ENCODE assay signal across 8 cellular contexts in genomic region chr17:20852541-20853370, GRCh38.
DNase-seq lines count a peak whose midpoint lies in the region; ATAC-seq and TF ChIP-seq lines count a peak whose summit lies in the region.

No MANE protein-coding gene starts in this region.

- no peaks in the 10 kb centered on the region for H3K27me3 ChIP-seq in NT2/D1 (ENCODE audit: insufficient read depth, insufficient read length)
- peaks cover 0 to 52% (median 14%) of the 10 kb centered on the region in 45 donors for H3K27me3 ChIP-seq in dorsolateral prefrontal cortex

- peak overlapping the region; percentile 68 for H3K9ac ChIP-seq in NT2/D1 (ENCODE audit: insufficient read length, low read depth)

- H3K9me3 Mint-ChIP-seq in activated CD4-positive, alpha-beta T cell treated with anti-CD3 and anti-CD28 coated beads, Interleukin-2, amount 10 ng/mL, durations not matched to agents 7 days and 5 days, result no peaks in the 10 kb centered on the region
- no peaks in the 10 kb centered on the region for H3K9me3 Mint-ChIP-seq in naive thymus-derived CD8-positive, alpha-beta T cell

- peaks cover 40% of the 10 kb centered on the region for H3K27me3 Mint-ChIP-seq in activated CD4-positive, alpha-beta T cell treated with anti-CD3 and anti-CD28 coated beads, Interleukin-2, amount 10 ng/mL, durations not matched to agents 7 days and 5 days
- peaks cover 11 to 40% (median 23%) of the 10 kb centered on the region in 5 donors for H3K27me3 Mint-ChIP-seq in naive thymus-derived CD8-positive, alpha-beta T cell

- POLR2A ChIA-PET in activated CD4-positive, alpha-beta T cell treated with anti-CD3 and anti-CD28 coated beads, Interleukin-2, amount 10 ng/mL, durations not matched to agents 7 days and 5 days (lab: Charles Lee), result no interaction called here
- POLR2A ChIA-PET in naive thymus-derived CD8-positive, alpha-beta T cell (lab: Charles Lee), result no interaction called here

- peak overlapping the region; percentile 31 for H3K4me3 ChIP-seq in NT2/D1 (ENCODE audit: insufficient read length, low read depth)
- H3K4me3 ChIP-seq in dorsolateral prefrontal cortex, result peak overlapping the region; percentile 12 to 71 (median 49)

- peak overlapping the region; percentile 59 for H3K4me3 Mint-ChIP-seq in activated CD4-positive, alpha-beta T cell treated with anti-CD3 and anti-CD28 coated beads, Interleukin-2, amount 10 ng/mL, durations not matched to agents 7 days and 5 days
- peak overlapping the region; percentile 67 to 85 (median 72) for H3K4me3 Mint-ChIP-seq in naive thymus-derived CD8-positive, alpha-beta T cell

- H3K4me1 ChIP-seq in NT2/D1 (ENCODE audit: insufficient read depth, insufficient read length), result no peaks in the 10 kb centered on the region

- H3K27ac ChIP-seq in dorsolateral prefrontal cortex, result peak overlapping the region in 16 of 59 donors; percentile 17 to 74 (median 44)

- peaks cover 15% of the 10 kb centered on the region for H3K4me1 Mint-ChIP-seq in activated CD4-positive, alpha-beta T cell treated with anti-CD3 and anti-CD28 coated beads, Interleukin-2, amount 10 ng/mL, durations not matched to agents 7 days and 5 days
- peaks cover 2 to 20% (median 13%) of the 10 kb centered on the region in 4 donors for H3K4me1 Mint-ChIP-seq in naive thymus-derived CD8-positive, alpha-beta T cell

- DNase-seq in activated CD4-positive, alpha-beta T cell treated with anti-CD3 and anti-CD28 coated beads, Interleukin-2, amount 10 ng/mL, durations not matched to agents 7 days and 5 days, result peak; percentile 22
- DNase-seq in activated CD4-positive, alpha-beta T cell treated with anti-CD3 and anti-CD28 coated beads, Interleukin-2, amount 50 U/mL, for 1 hour, result no peak
- peak; percentile 27 for DNase-seq in NT2/D1 (ENCODE audit: low read depth, low spot score)
- DNase-seq in dorsolateral prefrontal cortex, result peak in 8 of 10 donors; percentile 46 to 72 (median 62)
- DNase-seq in naive thymus-derived CD8-positive, alpha-beta T cell, result peak in 1 of 10 donors; percentile 19
- no peak for DNase-seq in RKO (ENCODE audit: low spot score)

- no peaks in the 10 kb centered on the region for H3K36me3 Mint-ChIP-seq in activated CD4-positive, alpha-beta T cell treated with anti-CD3 and anti-CD28 coated beads, Interleukin-2, amount 10 ng/mL, durations not matched to agents 7 days and 5 days (ENCODE audit: low read depth)
- no peaks in the 10 kb centered on the region for H3K36me3 Mint-ChIP-seq in naive thymus-derived CD8-positive, alpha-beta T cell

- peak; percentile 54 to 68 for ATAC-seq in naive thymus-derived CD8-positive, alpha-beta T cell
- ATAC-seq in GM19351 (IDR thresholded peaks at IDR 0.05; ENCODE audit: unreplicated experiment) (no peak), HG02884 (IDR thresholded peaks at IDR 0.05; ENCODE audit: unreplicated experiment) (no peak)

- peak in 17 of 56 donors; percentile 7 to 37 (median 21) for TF ChIP-seq CTCF in dorsolateral prefrontal cortex (IDR thresholded peaks at IDR 0.05 in 54 of 56, conservative IDR thresholded peaks at IDR 0.05 in 2 of 56; ENCODE audit: low read depth in 1 of 56, partially characterized antibody in 56 of 56)

- no peak overlapping the region for H3K27ac Mint-ChIP-seq in activated CD4-positive, alpha-beta T cell treated with anti-CD3 and anti-CD28 coated beads, Interleukin-2, amount 10 ng/mL, durations not matched to agents 7 days and 5 days
- H3K27ac Mint-ChIP-seq in naive thymus-derived CD8-positive, alpha-beta T cell, result peak overlapping the region in 1 of 10 donors; percentile 48

- CTCF ChIA-PET in activated CD4-positive, alpha-beta T cell treated with anti-CD3 and anti-CD28 coated beads, Interleukin-2, amount 10 ng/mL, durations not matched to agents 7 days and 5 days (lab: Charles Lee), result interaction anchor here (0.6 kb wide), 1 partner anchor 11 kb away, joined by 3 read pairs; no protein-coding TSS in a partner anchor

- no peaks in the 10 kb centered on the region for H3K36me3 ChIP-seq in NT2/D1 (ENCODE audit: insufficient read depth, insufficient read length, low read length)

- no peaks in the 10 kb centered on the region for H3K9me3 ChIP-seq in NT2/D1 (ENCODE audit: insufficient read depth, low read length)

- intact Hi-C loops in dorsolateral prefrontal cortex (cut with DNase I), result no loop called here

Comparison
In these comparisons a context has a peak if more than half of its experiments do, and no peak if none do; other contexts are left out.
1. DNase-seq: peak in activated CD4-positive, alpha-beta T cell treated with anti-CD3 and anti-CD28 coated beads, Interleukin-2, amount 10 ng/mL, durations not matched to agents 7 days and 5 days (single experiment), NT2/D1 (single experiment) and dorsolateral prefrontal cortex (8 of 10); none in activated CD4-positive, alpha-beta T cell treated with anti-CD3 and anti-CD28 coated beads, Interleukin-2, amount 50 U/mL, for 1 hour (single experiment) and RKO (single experiment).
2. ATAC-seq: peak in naive thymus-derived CD8-positive, alpha-beta T cell (2 of 2); none in GM19351 (single experiment) and HG02884 (single experiment).